Comparison of ENCODE assay signal across 15 cellular contexts in genomic region chr3:121803921-121804320, GRCh38.
"Had no signal": no experiment of that assay in that cellular context is flagged by ENCODE, and none has a peak within 500 bp of the region (broad histone marks: within the 10 kb centered on the region; RNA-seq: fewer than 3 reads in every experiment).

No MANE protein-coding gene starts in this region.

- H3K27me3 Mint-ChIP-seq: activated CD4-positive, alpha-beta memory T cell treated with anti-CD3 and anti-CD28 coated beads for 36 hours had no signal

- H3K4me1 Mint-ChIP-seq: neural progenitor cell had no signal

- H3K9me3 Mint-ChIP-seq: activated CD4-positive, alpha-beta memory T cell treated with anti-CD3 and anti-CD28 coated beads for 36 hours; activated T-cell treated with anti-CD3 and anti-CD28 coated beads, Interleukin-2, amount 50 U/mL, for 4 hours; neural progenitor cell had no signal

- ATAC-seq: activated T-cell treated with anti-CD3 and anti-CD28 coated beads, Interleukin-2, amount 50 U/mL, for 4 hours; esophagus mucosa; left lung had no signal

- H3K9ac ChIP-seq: neural progenitor cell, parathyroid adenoma had no signal

- H3K27ac ChIP-seq: breast epithelium, dorsolateral prefrontal cortex, left lung, neural progenitor cell, parathyroid adenoma, tibial artery, uterus had no signal

- H3K4me3 ChIP-seq: breast epithelium, dorsolateral prefrontal cortex, left lung, neural progenitor cell, tibial artery, uterus had no signal

- H3K4me3 Mint-ChIP-seq: activated CD4-positive, alpha-beta memory T cell treated with anti-CD3 and anti-CD28 coated beads for 36 hours; activated T-cell treated with anti-CD3 and anti-CD28 coated beads, Interleukin-2, amount 50 U/mL, for 4 hours; neural progenitor cell had no signal

- H3K27me3 ChIP-seq: breast epithelium, dorsolateral prefrontal cortex, left lung, neural progenitor cell, tibial artery, uterus had no signal

- H3K4me1 ChIP-seq: breast epithelium, left lung, neural progenitor cell, parathyroid adenoma, tibial artery, uterus had no signal

- DNase-seq: activated CD4-positive, alpha-beta memory T cell treated with anti-CD3 and anti-CD28 coated beads for 36 hours; activated gamma-delta T cell treated with Interleukin-2 at 50 U/mL for 16 hours; activated T-cell treated with anti-CD3 and anti-CD28 coated beads, Interleukin-2, amount 50 U/mL, for 4 hours; aorta; dorsolateral prefrontal cortex; glutamatergic neuron; left lung; mesendoderm; retina; tibial artery; uterus had no signal

- H3K27ac Mint-ChIP-seq: activated CD4-positive, alpha-beta memory T cell treated with anti-CD3 and anti-CD28 coated beads for 36 hours; neural progenitor cell had no signal

- H3K9me3 ChIP-seq: breast epithelium, left lung, tibial artery, uterus had no signal

- H3K36me3 ChIP-seq: breast epithelium, uterus had no signal
